Comparison of ENCODE assay signal across 10 cellular contexts in genomic region chr2:207503234-207503633, GRCh38. TPM values are rescaled to one million over a fixed set of nuclear protein-coding genes. Genes with fewer than 3 reads are reported as not detected.
DNase-seq lines count a peak whose midpoint lies in the region; ATAC-seq lines count a peak whose summit lies in the region.
"Had no signal": no experiment of that assay in that cellular context is flagged by ENCODE, and none has a peak within 500 bp of the region (broad histone marks: within the 10 kb centered on the region; RNA-seq: fewer than 3 reads in every experiment).

No MANE protein-coding gene starts in this region.

- H3K36me3 ChIP-seq in naive thymus-derived CD4-positive, alpha-beta T cell (ENCODE audit: control insufficient read depth in 2 of 3, insufficient read depth in 3 of 3, low read length in 3 of 3), result no peaks in the 10 kb centered on the region

- DNase-seq in T-helper 2 cell treated with Interferon-gamma antibody and Interleukin-4, amounts not matched to agents 5 μg/mL and 100 μg/mL, for 36 hours (ENCODE audit: low spot score), result peak; percentile 28
- no peak for DNase-seq in naive thymus-derived CD4-positive, alpha-beta T cell
- no peak for DNase-seq in activated CD4-positive, CD25-positive, alpha-beta regulatory T cell (lab: John Stamatoyannopoulos, UW)
- no peak for DNase-seq in stimulated activated CD4-positive, alpha-beta T cell treated with anti-CD3 and anti-CD28 coated beads, Interleukin-2, amount 100 ng/mL, for 48 hours
- no peak for DNase-seq in NCI-H2081 (lab: John Stamatoyannopoulos, UW)
- no peak for DNase-seq in COLO829 (ENCODE audit: low spot score)

- peaks cover 58% of the 10 kb centered on the region for H3K4me1 Mint-ChIP-seq in T-helper 2 cell treated with Interferon-gamma antibody and Interleukin-4, amounts not matched to agents 5 μg/mL and 100 μg/mL, for 36 hours (ENCODE audit: low read depth)
- peaks cover 37 to 72% (median 52%) of the 10 kb centered on the region in 7 donors for H3K4me1 Mint-ChIP-seq in naive thymus-derived CD4-positive, alpha-beta T cell

- CTCF ChIA-PET in naive thymus-derived CD4-positive, alpha-beta T cell (lab: Charles Lee), result no interaction called here

- H3K4me3 ChIP-seq in naive thymus-derived CD4-positive, alpha-beta T cell (ENCODE audit: low read length), result no peak overlapping the region

- POLR2A ChIA-PET in naive thymus-derived CD4-positive, alpha-beta T cell (lab: Charles Lee), result interaction anchor here (1.1 to 5.4 kb wide), 3 partner anchors 23 to 31 kb away, joined by 3 to 36 read pairs (median 4); partner anchors contain the start of gene CREB1

- no peaks in the 10 kb centered on the region for H3K27me3 ChIP-seq in naive thymus-derived CD4-positive, alpha-beta T cell (ENCODE audit: control insufficient read depth in 2 of 2, insufficient read depth in 2 of 2, low read length in 2 of 2)

- H3K9me3 ChIP-seq in naive thymus-derived CD4-positive, alpha-beta T cell (ENCODE audit: control insufficient read depth in 2 of 3, low read length in 3 of 3), result no peaks in the 10 kb centered on the region

- peaks cover 11 to 30% of the 10 kb centered on the region in 2 donors for H3K4me1 ChIP-seq in naive thymus-derived CD4-positive, alpha-beta T cell (ENCODE audit: control insufficient read depth in 2 of 2, insufficient read depth in 2 of 2, low read length in 2 of 2)

- H3K27ac ChIP-seq in naive thymus-derived CD4-positive, alpha-beta T cell (ENCODE audit: low read depth, low read length), result no peak overlapping the region
- H3K27ac ChIP-seq: HL-60 had no signal

- no peaks in the 10 kb centered on the region for H3K36me3 Mint-ChIP-seq in T-helper 2 cell treated with Interferon-gamma antibody and Interleukin-4, amounts not matched to agents 5 μg/mL and 100 μg/mL, for 36 hours (ENCODE audit: low read depth)
- H3K36me3 Mint-ChIP-seq in naive thymus-derived CD4-positive, alpha-beta T cell, result peaks cover 0 to 6% (median 3%) of the 10 kb centered on the region in 5 donors

- no peak overlapping the region for H3K4me3 Mint-ChIP-seq in T-helper 2 cell treated with Interferon-gamma antibody and Interleukin-4, amounts not matched to agents 5 μg/mL and 100 μg/mL, for 36 hours
- H3K4me3 Mint-ChIP-seq in naive thymus-derived CD4-positive, alpha-beta T cell, result no peak overlapping the region
- H3K4me3 Mint-ChIP-seq: activated naive CD4-positive, alpha-beta T cell treated with anti-CD3 and anti-CD28 coated beads, Interleukin-2, amount 50 U/mL, for 24 hours had no signal

- H3K9me3 Mint-ChIP-seq in T-helper 2 cell treated with Interferon-gamma antibody and Interleukin-4, amounts not matched to agents 5 μg/mL and 100 μg/mL, for 36 hours, result no peaks in the 10 kb centered on the region
- H3K9me3 Mint-ChIP-seq in naive thymus-derived CD4-positive, alpha-beta T cell, result peaks cover 0 to 1% (median 0%) of the 10 kb centered on the region in 11 donors
- H3K9me3 Mint-ChIP-seq: activated naive CD4-positive, alpha-beta T cell treated with anti-CD3 and anti-CD28 coated beads, Interleukin-2, amount 50 U/mL, for 24 hours had no signal

- peak; percentile 81 for ATAC-seq in GM18861 (IDR thresholded peaks at IDR 0.05; ENCODE audit: unreplicated experiment)
- peak; percentile 80 for ATAC-seq in HG02759 (IDR thresholded peaks at IDR 0.05; ENCODE audit: unreplicated experiment)
- ATAC-seq in naive thymus-derived CD4-positive, alpha-beta T cell, result peak; percentile 60

- no peak overlapping the region for H3K27ac Mint-ChIP-seq in T-helper 2 cell treated with Interferon-gamma antibody and Interleukin-4, amounts not matched to agents 5 μg/mL and 100 μg/mL, for 36 hours
- peak overlapping the region in 1 of 9 donors; percentile 50 for H3K27ac Mint-ChIP-seq in naive thymus-derived CD4-positive, alpha-beta T cell

- H3K27me3 Mint-ChIP-seq in T-helper 2 cell treated with Interferon-gamma antibody and Interleukin-4, amounts not matched to agents 5 μg/mL and 100 μg/mL, for 36 hours (ENCODE audit: low read depth), result no peaks in the 10 kb centered on the region
- H3K27me3 Mint-ChIP-seq in naive thymus-derived CD4-positive, alpha-beta T cell, result no peaks in the 10 kb centered on the region
- H3K27me3 Mint-ChIP-seq: activated naive CD4-positive, alpha-beta T cell treated with anti-CD3 and anti-CD28 coated beads, Interleukin-2, amount 50 U/mL, for 24 hours had no signal

- intact Hi-C loops in naive thymus-derived CD4-positive, alpha-beta T cell (cut with micrococcal nuclease), result no loop called here

RNA-seq across cellular contexts. Expression of gene CREB1, which starts 26.5 kb away (rescaled TPM):
- 100 to 1,000 TPM in 4 of 5 experiments, 10 to 100 TPM in 1; 89.7 to 141 (median 115) TPM for total RNA-seq in naive thymus-derived CD4-positive, alpha-beta T cell
- polyA plus RNA-seq in naive thymus-derived CD4-positive, alpha-beta T cell, result 10 to 100 TPM; 71.1 to 85.7 TPM
